ENCODE assay signal across 16 cellular contexts in genomic region chr5:170579623-170580022, GRCh38.
DNase-seq lines count a peak whose midpoint lies in the region; ATAC-seq and TF ChIP-seq lines count a peak whose summit lies in the region.
"Had no signal": no experiment of that assay in that cellular context is flagged by ENCODE, and none has a peak within 500 bp of the region (broad histone marks: within the 10 kb centered on the region; RNA-seq: fewer than 3 reads in every experiment).

No MANE protein-coding gene starts in this region.

- H3K27me3 Mint-ChIP-seq in WTC11 (ENCODE audit: low read depth), result no peaks in the 10 kb centered on the region
- H3K27me3 Mint-ChIP-seq in activated CD4-positive, alpha-beta memory T cell treated with anti-CD3 and anti-CD28 coated beads for 36 hours, result peaks cover 58% of the 10 kb centered on the region

- peak; percentile 25 for DNase-seq in activated effector memory CD4-positive, alpha-beta T cell treated with anti-CD3 and anti-CD28 coated beads, Interleukin-2, amount 50 U/mL, for 16 hours
- DNase-seq in activated effector memory CD4-positive, alpha-beta T cell treated with Interleukin-2 at 50 U/mL for 16 hours, result no peak
- DNase-seq in WTC11 (ENCODE audit: low spot score) (no peak), iPS-NIHi7 (ENCODE audit: extremely low spot score) (peak; percentile 31), mucosa of descending colon (no peak), NCI-H526 treated with DMSO at 0.1 percent for 48 hours (lab: John Stamatoyannopoulos, UW) (no peak), hepatic stellate cell (ENCODE audit: low spot score) (no peak)
- DNase-seq in activated CD4-positive, alpha-beta memory T cell treated with anti-CD3 and anti-CD28 coated beads for 36 hours, result no peak
- DNase-seq: 8988T; Calu3; CD8-positive, alpha-beta T cell; DMS79 treated with DMSO at 0.1 percent for 48 hours; H9 had no signal

- CTCF ChIA-PET in WTC11 (lab: Charles Lee), result interaction anchor here (1.0 to 1.4 kb wide), 2 partner anchors 27 to 52 kb away, joined by 3 read pairs; no protein-coding TSS in a partner anchor
- CTCF ChIA-PET in activated CD4-positive, alpha-beta memory T cell treated with anti-CD3 and anti-CD28 coated beads for 36 hours (lab: Charles Lee), result no interaction called here

- H3K36me3 ChIP-seq in mucosa of descending colon (ENCODE audit: low read depth), result no peaks in the 10 kb centered on the region
- H3K36me3 ChIP-seq: BLaER1 treated with 17β-estradiol and CSF1 and Interleukin-3, amounts not matched to agents 10 nM and 100 nM had no signal

- peaks cover 32% of the 10 kb centered on the region for H3K9me3 Mint-ChIP-seq in WTC11
- peaks cover 21% of the 10 kb centered on the region for H3K9me3 Mint-ChIP-seq in activated CD4-positive, alpha-beta memory T cell treated with anti-CD3 and anti-CD28 coated beads for 36 hours

- no peaks in the 10 kb centered on the region; the same call in 1 of the 2 replicates for H3K4me1 Mint-ChIP-seq in WTC11
- no peaks in the 10 kb centered on the region for H3K4me1 Mint-ChIP-seq in activated CD4-positive, alpha-beta memory T cell treated with anti-CD3 and anti-CD28 coated beads for 36 hours (ENCODE audit: low read depth)
- H3K4me1 Mint-ChIP-seq: B cell had no signal

- H3K27ac Mint-ChIP-seq in WTC11, result no peak overlapping the region
- H3K27ac Mint-ChIP-seq in activated CD4-positive, alpha-beta memory T cell treated with anti-CD3 and anti-CD28 coated beads for 36 hours, result no peak overlapping the region
- H3K27ac Mint-ChIP-seq: B cell; CD8-positive, alpha-beta T cell; H9 had no signal

- no peak overlapping the region for H3K4me3 ChIP-seq in mucosa of descending colon
- H3K4me3 ChIP-seq: BLaER1 treated with 17β-estradiol and CSF1 and Interleukin-3, amounts not matched to agents 10 nM and 100 nM; GM12878 had no signal

- POLR2A ChIA-PET in WTC11 (lab: Charles Lee), result no interaction called here
- POLR2A ChIA-PET in activated CD4-positive, alpha-beta memory T cell treated with anti-CD3 and anti-CD28 coated beads for 36 hours (lab: Charles Lee), result no interaction called here

- H3K4me3 Mint-ChIP-seq in WTC11, result no peak overlapping the region
- H3K4me3 Mint-ChIP-seq in activated CD4-positive, alpha-beta memory T cell treated with anti-CD3 and anti-CD28 coated beads for 36 hours, result no peak overlapping the region
- H3K4me3 Mint-ChIP-seq: B cell; CD8-positive, alpha-beta T cell; H9 had no signal

- no peaks in the 10 kb centered on the region for H3K4me1 ChIP-seq in mucosa of descending colon (ENCODE audit: low read depth)

- ATAC-seq in WTC11 (peak; percentile 34; the same call in 1 of the 2 replicates), mucosa of descending colon (no peak)
- ATAC-seq: CD8-positive, alpha-beta T cell; GM12878 had no signal

- H3K36me3 Mint-ChIP-seq in WTC11, result peaks cover 10% of the 10 kb centered on the region; the same call in 1 of the 2 replicates
- H3K36me3 Mint-ChIP-seq in activated CD4-positive, alpha-beta memory T cell treated with anti-CD3 and anti-CD28 coated beads for 36 hours, result peaks cover 3% of the 10 kb centered on the region
- H3K36me3 Mint-ChIP-seq: CD8-positive, alpha-beta T cell had no signal

- intact Hi-C loops in mucosa of descending colon (cut with DNase I, micrococcal nuclease), result no loop called here
- intact Hi-C loops in activated CD4-positive, alpha-beta memory T cell treated with anti-CD3 and anti-CD28 coated beads for 36 hours (cut with micrococcal nuclease), result no loop called here

- TF ChIP-seq CTCF in WTC11 (IDR thresholded peaks at IDR 0.05) (no peak), mucosa of descending colon (IDR thresholded peaks at IDR 0.05) (no peak)

- H3K9me3 ChIP-seq in mucosa of descending colon, result no peaks in the 10 kb centered on the region

TF ChIP-seq in WTC11, 78 proteins besides CTCF, POLR2A, EP300 and RAD21:
- no peak for TF ChIP-seq ATF2 (CRISPR knock-in tag; IDR thresholded peaks at IDR 0.05; ENCODE audit: borderline replicate concordance, low read depth)
- no peak for TF ChIP-seq JAZF1 (CRISPR knock-in tag; IDR thresholded peaks at IDR 0.05)
- TF ChIP-seq NR2C2 (CRISPR knock-in tag; IDR thresholded peaks at IDR 0.05), result no peak
- no peak for TF ChIP-seq GTF2I (CRISPR knock-in tag; conservative IDR thresholded peaks at IDR 0.05)
- TF ChIP-seq ZNF121 (CRISPR knock-in tag; IDR thresholded peaks at IDR 0.05), result no peak
- TF ChIP-seq SOX15 (CRISPR knock-in tag; IDR thresholded peaks at IDR 0.05), result no peak
- TF ChIP-seq CDX4 (CRISPR knock-in tag; IDR thresholded peaks at IDR 0.05; ENCODE audit: borderline replicate concordance), result no peak
- no peak for TF ChIP-seq ZMAT4 (CRISPR knock-in tag; IDR thresholded peaks at IDR 0.05)

Comparison
In these comparisons a context has a peak if more than half of its experiments do, and no peak if none do; other contexts are left out.
1. DNase-seq: peak in activated effector memory CD4-positive, alpha-beta T cell treated with anti-CD3 and anti-CD28 coated beads, Interleukin-2, amount 50 U/mL, for 16 hours (single experiment) and iPS-NIHi7 (single experiment); none in activated effector memory CD4-positive, alpha-beta T cell treated with Interleukin-2 at 50 U/mL for 16 hours (single experiment), WTC11 (single experiment), mucosa of descending colon (0 of 3), NCI-H526 treated with DMSO at 0.1 percent for 48 hours (single experiment), activated CD4-positive, alpha-beta memory T cell treated with anti-CD3 and anti-CD28 coated beads for 36 hours (single experiment) and hepatic stellate cell (single experiment).